Comparison of ENCODE assay signal across 25 cellular contexts in the genomic region with DNA sequence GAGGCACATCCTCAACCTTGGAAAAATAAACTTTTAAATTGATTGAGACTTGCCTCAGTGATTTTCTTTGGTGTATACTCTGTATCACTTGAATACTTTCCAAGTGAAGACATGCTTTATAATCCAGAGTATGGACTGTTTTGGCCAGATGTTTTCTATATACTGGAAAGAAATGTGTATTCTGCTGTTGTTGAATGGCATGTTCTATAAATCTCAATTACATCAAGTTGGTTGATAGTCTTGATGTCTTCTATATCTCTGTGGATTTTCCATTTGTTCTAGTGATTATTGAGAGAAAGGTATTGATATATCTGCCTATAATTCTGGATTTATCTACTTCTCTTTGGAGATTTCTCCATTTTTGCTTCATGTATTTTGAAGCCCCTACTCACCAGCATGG. TPM values are rescaled to one million over a fixed set of nuclear protein-coding genes. Genes with fewer than 3 reads are reported as not detected.
DNase-seq lines count a peak whose midpoint lies in the region; ATAC-seq, FAIRE-seq and TF ChIP-seq lines count a peak whose summit lies in the region.
"Had no signal": no experiment of that assay in that cellular context is flagged by ENCODE, and none has a peak within 500 bp of the region (broad histone marks: within the 10 kb centered on the region; RNA-seq: fewer than 3 reads in every experiment).

No MANE protein-coding gene starts in this region.

- peaks cover 16% of the 10 kb centered on the region for H3K4me1 Mint-ChIP-seq in osteocyte (ENCODE audit: unreplicated experiment)
- H3K4me1 Mint-ChIP-seq: CD8-positive, alpha-beta memory T cell; GM23338 had no signal

- H4K91ac ChIP-seq in H1 (replicated peaks; ENCODE audit: insufficient read length, low read length), result no peak overlapping the region

- POLR2A ChIA-PET in HEK293 (lab: Yijun Ruan, JAX), result no interaction called here
- POLR2A ChIA-PET in H1 (lab: Charles Lee; ENCODE audit: partially characterized antibody), result interaction anchor here (1.9 kb wide), 1 partner anchor 12 kb away, joined by 12 read pairs; no protein-coding TSS in a partner anchor

- no peak for TF ChIP-seq RAD21 in H1 (IDR thresholded peaks at IDR 0.05 in 1 of 2, conservative IDR thresholded peaks at IDR 0.05 in 1 of 2; ENCODE audit: low read depth in 2 of 2, low read length in 2 of 2)

- no peak overlapping the region for H3K18ac ChIP-seq in H1 (ENCODE audit: extremely low read depth, low read length)

- no peak overlapping the region for H3K4me3 Mint-ChIP-seq in osteocyte (ENCODE audit: unreplicated experiment)
- H3K4me3 Mint-ChIP-seq: CD14-positive monocyte; CD4-positive, alpha-beta T cell; CD8-positive, alpha-beta memory T cell; GM23338 had no signal

- no peaks in the 10 kb centered on the region for H3K27me3 Mint-ChIP-seq in osteocyte (ENCODE audit: unreplicated experiment)

- no peak overlapping the region for H3K9ac ChIP-seq in H1 (replicated peaks in 1 of 4; ENCODE audit: extremely low read depth in 1 of 4, low read depth in 3 of 4, low read length in 3 of 4)
- H3K9ac ChIP-seq: BLaER1 treated with 17β-estradiol and CSF1 and Interleukin-3, amounts not matched to agents 10 nM and 100 nM had no signal

- no peak overlapping the region for H3K56ac ChIP-seq in H1 (replicated peaks; ENCODE audit: insufficient read length, low read depth, low read length)

- H2BK120ac ChIP-seq in H1 (replicated peaks; ENCODE audit: low read depth, low read length), result no peak overlapping the region

- peaks cover 20% of the 10 kb centered on the region for H3K36me3 Mint-ChIP-seq in osteocyte (ENCODE audit: unreplicated experiment)
- H3K36me3 Mint-ChIP-seq: CD14-positive monocyte had no signal

- H3K9me3 Mint-ChIP-seq in osteocyte (ENCODE audit: unreplicated experiment), result peaks cover 15% of the 10 kb centered on the region
- H3K9me3 Mint-ChIP-seq: CD4-positive, alpha-beta T cell had no signal

- H3K4me1 ChIP-seq in HEK293 (ENCODE audit: control insufficient read depth, insufficient read depth, low read length) (no peaks in the 10 kb centered on the region), H1 (replicated peaks in 1 of 4; ENCODE audit: control insufficient read depth in 3 of 4, insufficient read depth in 4 of 4, low read length in 3 of 4) (no peaks in the 10 kb centered on the region)
- H3K4me1 ChIP-seq: A549, BE2C had no signal

- H2BK15ac ChIP-seq in H1 (ENCODE audit: low read length), result no peak overlapping the region

- H3K27me3 ChIP-seq in H1 (replicated peaks in 1 of 4; ENCODE audit: control insufficient read depth in 3 of 4, extremely low read depth in 1 of 4, insufficient read depth in 3 of 4, low read length in 3 of 4), result no peaks in the 10 kb centered on the region
- H3K27me3 ChIP-seq: BE2C; BLaER1 treated with 17β-estradiol and CSF1 and Interleukin-3, amounts not matched to agents 10 nM and 100 nM had no signal

- H3K4me3 ChIP-seq in HEK293 (ENCODE audit: low read depth, low read length) (no peak overlapping the region), H1 (ENCODE audit: extremely low read depth in 1 of 4, insufficient read depth in 2 of 4, low read depth in 3 of 4, low read length in 4 of 4) (no peak overlapping the region)
- H3K4me3 ChIP-seq: A549; BLaER1 treated with 17β-estradiol and CSF1 and Interleukin-3, amounts not matched to agents 10 nM and 100 nM; GM12878; GM23338; HAP-1 had no signal

- H3K27ac Mint-ChIP-seq in osteocyte (ENCODE audit: unreplicated experiment), result peak overlapping the region; percentile 79
- H3K27ac Mint-ChIP-seq: CD14-positive monocyte; CD4-positive, alpha-beta T cell; GM23338 had no signal

- no peak overlapping the region for H3K4me2 ChIP-seq in H1 (ENCODE audit: insufficient read depth in 1 of 2, low read depth in 2 of 2, low read length in 2 of 2)
- H3K4me2 ChIP-seq: A549; BLaER1 treated with 17β-estradiol and CSF1 and Interleukin-3, amounts not matched to agents 10 nM and 100 nM; GM23338 had no signal

- H3K27ac ChIP-seq in HEK293 (ENCODE audit: extremely low read depth, low read depth, low read length) (no peak overlapping the region), H1 (ENCODE audit: low read depth, low read length) (no peak overlapping the region)
- H3K27ac ChIP-seq: A549; BLaER1 treated with 17β-estradiol and CSF1 and Interleukin-3, amounts not matched to agents 10 nM and 100 nM had no signal

- no peak overlapping the region for H3K23ac ChIP-seq in H1 (ENCODE audit: insufficient read length)

- CTCF ChIA-PET in HEK293 (lab: Yijun Ruan, JAX), result interaction anchor here (1.6 kb wide), 1 partner anchor 61 kb away, joined by 3 read pairs; no protein-coding TSS in a partner anchor
- CTCF ChIA-PET in H1 (lab: Charles Lee; ENCODE audit: partially characterized antibody), result interaction anchor here (1.0 kb wide), 1 partner anchor 61 kb away, joined by 3 read pairs; no protein-coding TSS in a partner anchor

- no peak overlapping the region for H4K5ac ChIP-seq in H1 (ENCODE audit: insufficient read length, low read depth, low read length)

- H3K9me3 ChIP-seq in HEK293 (ENCODE audit: control insufficient read depth, insufficient read depth, low read depth, low read length), result no peaks in the 10 kb centered on the region
- H3K9me3 ChIP-seq in H1 (ENCODE audit: insufficient read depth in 2 of 2, low read depth in 1 of 2, low read length in 1 of 2), result peaks cover 14 to 20% of the 10 kb centered on the region in 2 experiments; a peak in 3 of 4 replicates
- H3K9me3 ChIP-seq: A549, BE2C, HAP-1 had no signal

- FAIRE-seq in H1 (lab: Jason Lieb, UNC), result peak; percentile 58
- FAIRE-seq: A549, D721Med, GM12878, GM19239, H54 had no signal

- no peaks in the 10 kb centered on the region for H3K79me2 ChIP-seq in H1 (ENCODE audit: control insufficient read depth in 1 of 2, insufficient read depth in 2 of 2, low read length in 2 of 2)

- no peak overlapping the region for H4K8ac ChIP-seq in H1 (ENCODE audit: extremely low read depth, insufficient read depth, low read length)

- H2BK5ac ChIP-seq in H1 (ENCODE audit: low read depth, low read length), result no peak overlapping the region

- ATAC-seq in GM21825 (IDR thresholded peaks at IDR 0.05; ENCODE audit: unreplicated experiment) (no peak), HG03025 (IDR thresholded peaks at IDR 0.05; ENCODE audit: low FRiP score, unreplicated experiment) (no peak)
- ATAC-seq: A549, GM12878, GM23338 had no signal

- H3K23me2 ChIP-seq in H1 (ENCODE audit: low read depth, low read length), result peaks cover 2% of the 10 kb centered on the region; the same call in 1 of the 2 replicates

- peaks cover 4% of the 10 kb centered on the region for H3K79me1 ChIP-seq in H1 (ENCODE audit: low read depth, low read length)

- peaks cover 0 to 2% of the 10 kb centered on the region in 2 experiments for H4K20me1 ChIP-seq in H1 (replicated peaks in 1 of 2; ENCODE audit: control insufficient read depth in 1 of 2, insufficient read depth in 2 of 2, low read length in 2 of 2)
- H4K20me1 ChIP-seq: BLaER1 treated with 17β-estradiol and CSF1 and Interleukin-3, amounts not matched to agents 10 nM and 100 nM had no signal

- DNase-seq in H1 (ENCODE audit: low read depth in 1 of 2, low spot score in 2 of 2) (no peak), osteocyte (ENCODE audit: extremely low spot score, unreplicated experiment) (no peak), kidney tubule cell (ENCODE audit: low spot score) (no peak)
- DNase-seq: 8988T; ACHN; AML-193; BE2C; CD4-positive, alpha-beta T cell; CD8-positive, alpha-beta memory T cell; DMS 273 treated with DMSO at 0.1 percent for 48 hours; DMS79; EL; GDM1 had no signal

- H3K4ac ChIP-seq in H1 (replicated peaks; ENCODE audit: insufficient read length, low read depth, low read length), result no peak overlapping the region

- peaks cover 0 to 10% of the 10 kb centered on the region in 2 experiments; a peak in 1 of 3 replicates for H3K36me3 ChIP-seq in HEK293 (ENCODE audit: control insufficient read depth in 2 of 2, insufficient read depth in 1 of 2, low read length in 2 of 2)
- peaks cover 0 to 18% (median 1%) of the 10 kb centered on the region in 4 experiments; a peak in 3 of 8 replicates for H3K36me3 ChIP-seq in H1 (ENCODE audit: control insufficient read depth in 2 of 4, insufficient read depth in 4 of 4, low read length in 3 of 4)
- H3K36me3 ChIP-seq: BE2C; BLaER1 treated with 17β-estradiol and CSF1 and Interleukin-3, amounts not matched to agents 10 nM and 100 nM; HAP-1 had no signal

- H2AFZ ChIP-seq in H1 (ENCODE audit: low read length), result no peak overlapping the region
- H2AFZ ChIP-seq: GM23338 had no signal

- H2BK20ac ChIP-seq in H1 (ENCODE audit: low read length), result no peak overlapping the region

- no peak overlapping the region for H2AK5ac ChIP-seq in H1 (ENCODE audit: low read depth, low read length)

- no peak overlapping the region for H2BK12ac ChIP-seq in H1 (ENCODE audit: low read depth, low read length)

- TF ChIP-seq POLR2A in H1 (IDR thresholded peaks at IDR 0.05; ENCODE audit: control extremely low read depth in 1 of 2, low read depth in 2 of 2, low read length in 2 of 2), result no peak

- no peak overlapping the region for H3K14ac ChIP-seq in H1 (ENCODE audit: insufficient read length)

- no peak for TF ChIP-seq CTCF in HEK293 (tag by site-specific recombination; IDR thresholded peaks at IDR 0.05)
- no peak for TF ChIP-seq CTCF in H1 (IDR thresholded peaks at IDR 0.05; ENCODE audit: control extremely low read depth in 1 of 3, insufficient read depth in 1 of 3, low read depth in 1 of 3, low read length in 3 of 3)
- TF ChIP-seq CTCF in osteocyte (IDR thresholded peaks at IDR 0.05), result no peak

- no peak for TF ChIP-seq EP300 in H1 (IDR thresholded peaks at IDR 0.05; ENCODE audit: borderline replicate concordance in 1 of 2, low read depth in 2 of 2, low read length in 2 of 2)

RNA-seq across cellular contexts. Expression of gene EBNA1BP2, which starts 37.5 kb away (rescaled TPM):
- 102 and 104 TPM in 2 replicates for total RNA-seq in H1 (2021; fragmentation: NEBNext Ultra II Directional; extraction: Animal tissue kit (Norgen Biotek cat#: 25700))
- polyA plus RNA-seq in H1 (2011; rRNA removed), result 31.0 and 46.0 TPM in 2 replicates
- polyA plus RNA-seq in H1 (2011; cell fraction: cytosol; rRNA removed), result 66.3 TPM
- polyA plus RNA-seq in H1 (2011; cell fraction: nucleus; rRNA removed), result 60.5 TPM
- 105 to 125 TPM (median 112 TPM) in 4 replicates for polyA plus RNA-seq in H1 (2012, experiment 1 of 2)
- polyA plus RNA-seq in H1 (2012, experiment 2 of 2), result 34.5 TPM
- 128 TPM for polyA plus RNA-seq in H1 (2013, experiment 1 of 2)
- 128 TPM for polyA plus RNA-seq in H1 (2013, experiment 2 of 2)
- 25.7 and 31.5 TPM in 2 replicates for polyA minus RNA-seq in H1 (2011; rRNA and poly(A)+ RNA removed)
- polyA minus RNA-seq in H1 (2011; cell fraction: cytosol; rRNA and poly(A)+ RNA removed), result 28.8 TPM
- 31.6 TPM for polyA minus RNA-seq in H1 (2011; cell fraction: nucleus; rRNA and poly(A)+ RNA removed)
- 38.3 and 42.8 TPM in 2 replicates for total RNA-seq in osteocyte

RNA-seq across cellular contexts. Expression of gene CFAP57, which starts 37.5 kb away (rescaled TPM):
- total RNA-seq in H1 (2021; fragmentation: NEBNext Ultra II Directional; extraction: Animal tissue kit (Norgen Biotek cat#: 25700)), result 0.23 and 0.80 TPM in 2 replicates
- polyA plus RNA-seq in H1 (2011; rRNA removed), result 0.20 and 0.36 TPM in 2 replicates
- polyA plus RNA-seq in H1 (2011; cell fraction: cytosol; rRNA removed), result 0.21 TPM
- 0.46 TPM for polyA plus RNA-seq in H1 (2011; cell fraction: nucleus; rRNA removed)
- 0.16 to 1.2 TPM (median 0.36 TPM) in 4 replicates for polyA plus RNA-seq in H1 (2012, experiment 1 of 2)
- not detected for polyA plus RNA-seq in H1 (2012, experiment 2 of 2)
- polyA plus RNA-seq in H1 (2013, experiment 1 of 2), result 0.14 TPM
- polyA plus RNA-seq in H1 (2013, experiment 2 of 2), result 0.13 TPM
- 0.38 and 0.39 TPM in 2 replicates for polyA minus RNA-seq in H1 (2011; rRNA and poly(A)+ RNA removed)
- not detected for polyA minus RNA-seq in H1 (2011; cell fraction: cytosol; rRNA and poly(A)+ RNA removed)
- 1.5 TPM for polyA minus RNA-seq in H1 (2011; cell fraction: nucleus; rRNA and poly(A)+ RNA removed)
- 0.24 TPM in 1 of 2 replicates, not detected in the other for total RNA-seq in osteocyte
- total RNA-seq: CD4-positive, alpha-beta T cell had no signal
- polyA plus RNA-seq: CD8-positive, alpha-beta memory T cell had no signal
